In genomic region chr10:72215611-72216549, GRCh38 we compare ENCODE assay signal across 8 cellular contexts. TPM values are rescaled to one million over a fixed set of nuclear protein-coding genes. Genes with fewer than 3 reads are reported as not detected.
A peak's percentile ranks its signal among the peaks of the same experiment; 100 is the strongest.
DNase-seq lines count a peak whose midpoint lies in the region; ATAC-seq and TF ChIP-seq lines count a peak whose summit lies in the region.

Gene ANAPC16, plus strand, starts transcription at chr10:72216012. Its CDS starts 7,903 bp downstream, at chr10:72223915.
Gene ASCC1, minus strand, starts transcription at chr10:72216276. Its CDS starts 2,978 bp downstream, at chr10:72213298.

- peak; percentile 87 to 92 for TF ChIP-seq POLR2A in gastroesophageal sphincter (IDR thresholded peaks at IDR 0.05)

- H3K4me2 ChIP-seq in neuronal stem cell (ENCODE audit: insufficient read depth, low read length, poor library complexity, severe bottlenecking) = peak within 1 kb of the TSS; percentile 71

- TF ChIP-seq EP300 in gastroesophageal sphincter (IDR thresholded peaks at IDR 0.05) = no peak

- no peaks in the 10 kb centered on the region for H3K79me1 ChIP-seq in neuronal stem cell (ENCODE audit: low read depth, low read length)

- H3K36me3 Mint-ChIP-seq in HFFc6 (ENCODE audit: low read depth) = 0 out of 2 replicates have a peak, but pooled peaks cover 2% of the 10 kb centered on the region
- peaks cover 26% of the 10 kb centered on the region for H3K36me3 Mint-ChIP-seq in activated naive CD4-positive, alpha-beta T cell treated with anti-CD3 and anti-CD28 coated beads, Interleukin-2, amount 10 ng/mL, durations not matched to agents 7 days and 5 days

- H2BK15ac ChIP-seq in neuronal stem cell (ENCODE audit: low read length) = no peak within 1 kb of the TSS

- 0 to 1% methylated on average over 21 to 35 of the region's 64 CpGs for WGBS in gastroesophageal sphincter (ENCODE audit: low coverage in 1 of 2), 2 donors
- no CpG with 5 or more reads among the region's 64 CpGs for WGBS in neuronal stem cell (ENCODE audit: extremely low coverage in 2 of 2, insufficient read length in 2 of 2, insufficient replicate concordance in 1 of 2), 2 donors

- H3K4ac ChIP-seq in neuronal stem cell (ENCODE audit: low read length) = no peak within 1 kb of the TSS

- peak; percentile 97 for ATAC-seq in gastroesophageal sphincter

- H3K4me3 ChIP-seq in SK-N-MC (peak within 1 kb of the TSS; percentile 88), gastroesophageal sphincter (peak within 1 kb of the TSS; percentile 48 to 67), neuronal stem cell (ENCODE audit: low read length in 2 of 2) (peak within 1 kb of the TSS; percentile 86 to 88), subcutaneous abdominal adipose tissue (ENCODE audit: low read depth in 1 of 5, low read length in 5 of 5) (peak within 1 kb of the TSS; percentile 83 to 100 (median 96))

- H3K4me1 ChIP-seq in gastroesophageal sphincter = peaks cover 0 to 77% (median 16%) of the 10 kb centered on the region in 3 donors
- peaks cover 6% of the 10 kb centered on the region in 2 donors for H3K4me1 ChIP-seq in neuronal stem cell (ENCODE audit: control insufficient read depth in 2 of 2, insufficient read depth in 1 of 2, low read depth in 1 of 2, low read length in 2 of 2)
- peaks cover 3 to 37% (median 33%) of the 10 kb centered on the region in 5 donors for H3K4me1 ChIP-seq in subcutaneous abdominal adipose tissue (ENCODE audit: control insufficient read depth in 5 of 5, insufficient read depth in 5 of 5, low read length in 5 of 5)

- no peak within 1 kb of the TSS for H4K91ac ChIP-seq in neuronal stem cell (ENCODE audit: low read depth, low read length, poor library complexity)

- H3K36me3 ChIP-seq in SK-N-MC (ENCODE audit: insufficient read depth, low read length) (no peaks in the 10 kb centered on the region), gastroesophageal sphincter (peaks cover 0 to 32% of the 10 kb centered on the region in 2 donors), neuronal stem cell (replicated peaks in 1 of 2; ENCODE audit: control insufficient read depth in 2 of 2, insufficient read depth in 2 of 2, low read length in 2 of 2) (peaks cover 4 to 19% of the 10 kb centered on the region in 2 donors), subcutaneous abdominal adipose tissue (ENCODE audit: control insufficient read depth in 5 of 5, insufficient read depth in 5 of 5, low read length in 5 of 5) (peaks cover 4 to 13% (median 6%) of the 10 kb centered on the region in 5 donors)

- H3K27ac ChIP-seq in SK-N-MC = peak within 1 kb of the TSS; percentile 91
- H3K27ac ChIP-seq in gastroesophageal sphincter = peak within 1 kb of the TSS; percentile 77 to 99 (median 92)
- H3K27ac ChIP-seq in neuronal stem cell (replicated peaks; ENCODE audit: low read length) = peak within 1 kb of the TSS; percentile 96
- peak within 1 kb of the TSS; percentile 99 for H3K27ac ChIP-seq in subcutaneous abdominal adipose tissue (ENCODE audit: low read depth, low read length)

- H3K9me3 ChIP-seq in SK-N-MC (ENCODE audit: low read depth, low read length) (no peaks in the 10 kb centered on the region), gastroesophageal sphincter (no peaks in the 10 kb centered on the region), neuronal stem cell (replicated peaks in 1 of 2; ENCODE audit: control insufficient read depth in 2 of 2, insufficient read depth in 1 of 2, low read depth in 1 of 2, low read length in 2 of 2) (no peaks in the 10 kb centered on the region), subcutaneous abdominal adipose tissue (ENCODE audit: control insufficient read depth in 5 of 5, low read length in 5 of 5) (no peaks in the 10 kb centered on the region)

- peak within 1 kb of the TSS; percentile 87 for H3K18ac ChIP-seq in neuronal stem cell (ENCODE audit: low read length)

- CTCF ChIA-PET in activated naive CD4-positive, alpha-beta T cell treated with anti-CD3 and anti-CD28 coated beads, Interleukin-2, amount 10 ng/mL, durations not matched to agents 7 days and 5 days (lab: Charles Lee) = interaction anchor here (1.0 to 1.6 kb wide), 6 partner anchors 32 to 124 kb away, joined by 3 to 6 read pairs (median 3); no protein-coding TSS in a partner anchor

- H3K9ac ChIP-seq in SK-N-MC (ENCODE audit: insufficient read length) = peak within 1 kb of the TSS; percentile 86
- peak within 1 kb of the TSS; percentile 87 for H3K9ac ChIP-seq in neuronal stem cell (ENCODE audit: low read depth, low read length, poor library complexity)
- H3K9ac ChIP-seq in subcutaneous abdominal adipose tissue (ENCODE audit: low read length in 5 of 5) = peak within 1 kb of the TSS; percentile 80 to 97 (median 92)

- peak within 1 kb of the TSS; percentile 92 for H2AFZ ChIP-seq in neuronal stem cell (ENCODE audit: low read length)

- H2AK5ac ChIP-seq in neuronal stem cell (ENCODE audit: low read depth, low read length) = peak within 1 kb of the TSS; percentile 17

- DNase-seq in GM04504 (ENCODE audit: low read depth) (peak; percentile 85), HFFc6 (peak; percentile 86), NCI-H1048 (lab: John Stamatoyannopoulos, UW) (peak; percentile 65), SK-N-MC (ENCODE audit: low read depth, low spot score) (peak; percentile 34), neuronal stem cell (ENCODE audit: low spot score) (peak; percentile 93)
- peak; percentile 94 for DNase-seq in activated naive CD4-positive, alpha-beta T cell treated with anti-CD3 and anti-CD28 coated beads, Interleukin-2, amount 10 ng/mL, durations not matched to agents 7 days and 5 days

- peak within 1 kb of the TSS; percentile 81 for H3K23ac ChIP-seq in neuronal stem cell (ENCODE audit: low read depth, low read length, poor library complexity)

- H3K4me1 Mint-ChIP-seq in HFFc6 (ENCODE audit: low read depth) = peaks cover 31% of the 10 kb centered on the region
- peaks cover 60% of the 10 kb centered on the region for H3K4me1 Mint-ChIP-seq in activated naive CD4-positive, alpha-beta T cell treated with anti-CD3 and anti-CD28 coated beads, Interleukin-2, amount 10 ng/mL, durations not matched to agents 7 days and 5 days

- H3K27me3 ChIP-seq in gastroesophageal sphincter = no peaks in the 10 kb centered on the region
- H3K27me3 ChIP-seq in neuronal stem cell (ENCODE audit: control insufficient read depth in 3 of 3, insufficient read depth in 3 of 3, low read depth in 1 of 3, low read length in 3 of 3) = no peaks in the 10 kb centered on the region
- H3K27me3 ChIP-seq in subcutaneous abdominal adipose tissue (ENCODE audit: control insufficient read depth in 5 of 5, insufficient read depth in 4 of 5, low read length in 5 of 5) = no peaks in the 10 kb centered on the region

- H2BK120ac ChIP-seq in neuronal stem cell (ENCODE audit: low read depth, low read length) = no peak within 1 kb of the TSS

- TF ChIP-seq CTCF in HFFc6 (IDR thresholded peaks at IDR 0.05) = no peak; the same call in 1 of the 2 replicates
- TF ChIP-seq CTCF in gastroesophageal sphincter (IDR thresholded peaks at IDR 0.05) = no peak

- H4K8ac ChIP-seq in neuronal stem cell (ENCODE audit: low read depth, low read length) = no peak within 1 kb of the TSS

- no peaks in the 10 kb centered on the region for H3K9me3 Mint-ChIP-seq in HFFc6
- no peaks in the 10 kb centered on the region for H3K9me3 Mint-ChIP-seq in activated naive CD4-positive, alpha-beta T cell treated with anti-CD3 and anti-CD28 coated beads, Interleukin-2, amount 10 ng/mL, durations not matched to agents 7 days and 5 days

- H3K14ac ChIP-seq in neuronal stem cell (ENCODE audit: low read length) = no peak within 1 kb of the TSS

- H3K27ac Mint-ChIP-seq in HFFc6 = peak within 1 kb of the TSS; percentile 98
- peak within 1 kb of the TSS; percentile 97 for H3K27ac Mint-ChIP-seq in activated naive CD4-positive, alpha-beta T cell treated with anti-CD3 and anti-CD28 coated beads, Interleukin-2, amount 10 ng/mL, durations not matched to agents 7 days and 5 days

- no peak within 1 kb of the TSS for H2BK5ac ChIP-seq in neuronal stem cell (ENCODE audit: low read length)

- no peak within 1 kb of the TSS for H2BK12ac ChIP-seq in neuronal stem cell (ENCODE audit: low read length)

- H3K27me3 Mint-ChIP-seq in HFFc6 (ENCODE audit: insufficient read depth) = peaks cover 2% of the 10 kb centered on the region
- H3K27me3 Mint-ChIP-seq in activated naive CD4-positive, alpha-beta T cell treated with anti-CD3 and anti-CD28 coated beads, Interleukin-2, amount 10 ng/mL, durations not matched to agents 7 days and 5 days = no peaks in the 10 kb centered on the region

- H3K4me3 Mint-ChIP-seq in HFFc6 = peak within 1 kb of the TSS; percentile 95
- peak within 1 kb of the TSS; percentile 93 for H3K4me3 Mint-ChIP-seq in activated naive CD4-positive, alpha-beta T cell treated with anti-CD3 and anti-CD28 coated beads, Interleukin-2, amount 10 ng/mL, durations not matched to agents 7 days and 5 days

RNA-seq across cellular contexts. Expression of gene ANAPC16, which starts in this region (rescaled TPM):
- 10 to 100 TPM; 40.4 to 46.0 (median 40.7) TPM for total RNA-seq in HFFc6 (2021; fragmentation: NEBNext Ultra II Directional; extraction: Animal tissue kit (Norgen Biotek cat#: 25700))
- total RNA-seq in gastroesophageal sphincter = 100 to 1,000 TPM; 133 to 196 (median 156) TPM
- polyA plus RNA-seq in neuronal stem cell (2013, experiment 1 of 2) = 86.8 TPM
- 88.2 TPM for polyA plus RNA-seq in neuronal stem cell (2013, experiment 2 of 2)

RNA-seq across cellular contexts. Expression of gene ASCC1, which starts in this region (rescaled TPM):
- 10 to 100 TPM; 21.0 to 29.6 (median 25.3) TPM for total RNA-seq in HFFc6 (2021; fragmentation: NEBNext Ultra II Directional; extraction: Animal tissue kit (Norgen Biotek cat#: 25700))
- 10 to 100 TPM; 24.4 to 42.4 (median 35.2) TPM for total RNA-seq in gastroesophageal sphincter
- polyA plus RNA-seq in neuronal stem cell (2013, experiment 1 of 2) = 34.4 TPM
- 33.0 TPM for polyA plus RNA-seq in neuronal stem cell (2013, experiment 2 of 2)

Comparison
In these comparisons a context has a peak if more than half of its experiments do, and no peak if none do; other contexts are left out.
1. Peak in every context shown above with its lines: DNase-seq, ATAC-seq, H3K4me3 ChIP-seq and H3K27ac ChIP-seq.
2. DNase-seq: peak in every context shown above with its lines; median percentile 94 in activated naive CD4-positive, alpha-beta T cell treated with anti-CD3 and anti-CD28 coated beads, Interleukin-2, amount 10 ng/mL, durations not matched to agents 7 days and 5 days; 93 in neuronal stem cell; 86 in HFFc6; 85 in GM04504; 65 in NCI-H1048; 34 in SK-N-MC.